In genomic region chr3:115099115-115099884, GRCh38 we compare ENCODE assay signal across 7 cellular contexts. TPM values are rescaled to one million over a fixed set of nuclear protein-coding genes. Genes with fewer than 3 reads are reported as not detected.
DNase-seq lines count a peak whose midpoint lies in the region; ATAC-seq, FAIRE-seq and TF ChIP-seq lines count a peak whose summit lies in the region.

No MANE protein-coding gene starts in this region.

- POLR2A ChIA-PET in PC-9 (lab: Charles Lee; ENCODE audit: unreplicated experiment): no interaction called here

- H3K4me1 ChIP-seq in PC-9 (replicated peaks; ENCODE audit: insufficient read depth): no peaks in the 10 kb centered on the region

- no peak for ATAC-seq in activated naive CD4-positive, alpha-beta T cell treated with anti-CD3 and anti-CD28 coated beads, Interleukin-2, amount 50 U/mL, for 72 hours
- no peak for ATAC-seq in stimulated activated naive B cell treated with anti-CD40 and anti-IgM and Interleukin-4, amounts not matched to agents 10 μg/mL and 1 μg/mL and 100 μg/mL, for 72 hours (replicated peaks)
- no peak for ATAC-seq in GM19467 (IDR thresholded peaks at IDR 0.05; ENCODE audit: unreplicated experiment)

- no peaks in the 10 kb centered on the region for H3K79me2 ChIP-seq in PC-9 (ENCODE audit: low read depth)

- H3K36me3 Mint-ChIP-seq in HFFc6 (ENCODE audit: low read depth): no peaks in the 10 kb centered on the region
- peaks cover 1 to 7% of the 10 kb centered on the region in 2 donors for H3K36me3 Mint-ChIP-seq in activated naive CD4-positive, alpha-beta T cell treated with anti-CD3 and anti-CD28 coated beads, Interleukin-2, amount 50 U/mL, for 72 hours
- peaks cover 10 to 17% of the 10 kb centered on the region in 2 donors for H3K36me3 Mint-ChIP-seq in stimulated activated naive B cell treated with anti-CD40 and anti-IgM and Interleukin-4, amounts not matched to agents 10 μg/mL and 1 μg/mL and 100 μg/mL, for 72 hours

- H3K27ac ChIP-seq in layer of hippocampus (ENCODE audit: low read depth, low read length): peak overlapping the region; percentile 71
- H3K27ac ChIP-seq in PC-9: no peak overlapping the region

- H3K4me3 Mint-ChIP-seq in HFFc6: peak overlapping the region; percentile 84
- peak overlapping the region; percentile 84 for H3K4me3 Mint-ChIP-seq in stimulated activated naive B cell treated with anti-CD40 and anti-IgM and Interleukin-4, amounts not matched to agents 10 μg/mL and 1 μg/mL and 100 μg/mL, for 72 hours

- DNase-seq in HFFc6: no peak
- no peak for DNase-seq in activated naive CD4-positive, alpha-beta T cell treated with anti-CD3 and anti-CD28 coated beads, Interleukin-2, amount 50 U/mL, for 72 hours (ENCODE audit: low spot score in 2 of 2)
- no peak for DNase-seq in stimulated activated naive B cell treated with anti-CD40 and anti-IgM and Interleukin-4, amounts not matched to agents 10 μg/mL and 1 μg/mL and 100 μg/mL, for 72 hours
- no peak for DNase-seq in HTR-8/SVneo (ENCODE audit: insufficient read length, low spot score)
- DNase-seq in PC-9: no peak

- H3K9me3 ChIP-seq in PC-9 (ENCODE audit: insufficient read depth, low read depth): no peaks in the 10 kb centered on the region

- H3K27ac Mint-ChIP-seq in HFFc6: peak overlapping the region; percentile 83; the same call in 1 of the 2 replicates
- H3K27ac Mint-ChIP-seq in activated naive CD4-positive, alpha-beta T cell treated with anti-CD3 and anti-CD28 coated beads, Interleukin-2, amount 50 U/mL, for 72 hours: peak overlapping the region; percentile 77 to 80
- peak overlapping the region; percentile 86 for H3K27ac Mint-ChIP-seq in stimulated activated naive B cell treated with anti-CD40 and anti-IgM and Interleukin-4, amounts not matched to agents 10 μg/mL and 1 μg/mL and 100 μg/mL, for 72 hours

- peaks cover 33% of the 10 kb centered on the region for H3K4me1 Mint-ChIP-seq in HFFc6 (ENCODE audit: low read depth)
- peaks cover 16 to 33% of the 10 kb centered on the region in 2 donors for H3K4me1 Mint-ChIP-seq in stimulated activated naive B cell treated with anti-CD40 and anti-IgM and Interleukin-4, amounts not matched to agents 10 μg/mL and 1 μg/mL and 100 μg/mL, for 72 hours

- no peak overlapping the region for H3K4me2 ChIP-seq in PC-9

- H2AFZ ChIP-seq in PC-9: no peak overlapping the region

- CTCF ChIA-PET in PC-9 (lab: Charles Lee): no interaction called here

- no peaks in the 10 kb centered on the region for H3K27me3 ChIP-seq in layer of hippocampus (ENCODE audit: control insufficient read depth, insufficient read depth, low read length)
- H3K27me3 ChIP-seq in PC-9 (ENCODE audit: insufficient read depth, low read depth): no peaks in the 10 kb centered on the region

- no peaks in the 10 kb centered on the region for H3K27me3 Mint-ChIP-seq in HFFc6 (ENCODE audit: insufficient read depth)
- H3K27me3 Mint-ChIP-seq in stimulated activated naive B cell treated with anti-CD40 and anti-IgM and Interleukin-4, amounts not matched to agents 10 μg/mL and 1 μg/mL and 100 μg/mL, for 72 hours: no peaks in the 10 kb centered on the region

- TF ChIP-seq CTCF in HFFc6 (IDR thresholded peaks at IDR 0.05) (no peak), PC-9 (conservative IDR thresholded peaks at IDR 0.05) (no peak)

- intact Hi-C loops in PC-9 (cut with micrococcal nuclease; ENCODE audit: unreplicated experiment): no loop called here

- H3K9me3 Mint-ChIP-seq in HFFc6: no peaks in the 10 kb centered on the region
- H3K9me3 Mint-ChIP-seq in activated naive CD4-positive, alpha-beta T cell treated with anti-CD3 and anti-CD28 coated beads, Interleukin-2, amount 50 U/mL, for 72 hours: peaks cover 0 to under 1% of the 10 kb centered on the region in 2 donors
- peaks cover under 1% of the 10 kb centered on the region in 2 donors for H3K9me3 Mint-ChIP-seq in stimulated activated naive B cell treated with anti-CD40 and anti-IgM and Interleukin-4, amounts not matched to agents 10 μg/mL and 1 μg/mL and 100 μg/mL, for 72 hours

- no TSS peak for BruUV-seq in PC-9 (replicated peaks; lab: Mats Ljungman, UMichigan)

- H3K4me3 ChIP-seq in PC-9: no peak overlapping the region

- H4K20me1 ChIP-seq in PC-9 (ENCODE audit: insufficient read depth): 0 out of 2 replicates have a peak, but pooled peaks cover 4% of the 10 kb centered on the region

- no peaks in the 10 kb centered on the region for H3K9me2 ChIP-seq in PC-9 (ENCODE audit: insufficient read depth)

- H3K36me3 ChIP-seq in PC-9 (ENCODE audit: low read depth): no peaks in the 10 kb centered on the region

- H3F3A ChIP-seq in PC-9 (ENCODE audit: insufficient read depth, low read depth): no peaks in the 10 kb centered on the region

- no peak for FAIRE-seq in HTR-8/SVneo (lab: Jason Lieb, UNC)

RNA-seq across cellular contexts. Expression of gene ZBTB20, which starts 47.8 kb away (rescaled TPM):
- 10 to 100 TPM in 4 of 6 experiments, 1 to 10 TPM in 2; 8.0 to 14.1 (median 10.4) TPM for total RNA-seq in HFFc6 (2021; fragmentation: NEBNext Ultra II Directional; extraction: Animal tissue kit (Norgen Biotek cat#: 25700))
- total RNA-seq in activated naive CD4-positive, alpha-beta T cell treated with anti-CD3 and anti-CD28 coated beads, Interleukin-2, amount 50 U/mL, for 72 hours: 10 to 100 TPM in 1 of 2 donors, 1 to 10 TPM in 1; 9.2 to 10.8 TPM
- total RNA-seq in PC-9 (2021): 23.4 and 26.5 TPM in 2 replicates
